Comparison of ENCODE assay signal across 18 cellular contexts in genomic region chr13:26442541-26442940, GRCh38.
DNase-seq lines count a peak whose midpoint lies in the region; ATAC-seq and TF ChIP-seq lines count a peak whose summit lies in the region.
"Had no signal": no experiment of that assay in that cellular context is flagged by ENCODE, and none has a peak within 500 bp of the region (broad histone marks: within the 10 kb centered on the region; RNA-seq: fewer than 3 reads in every experiment).

No MANE protein-coding gene starts in this region.

- H3K36me3 Mint-ChIP-seq in stimulated activated effector memory CD8-positive, alpha-beta T cell treated with anti-CD3 and anti-CD28 coated beads, Interleukin-12 subunit alpha, Interleukin-12 subunit beta, amount 100 ng/mL, for 72 hours, result no peaks in the 10 kb centered on the region
- H3K36me3 Mint-ChIP-seq in activated CD8-positive, alpha-beta T cell treated with anti-CD3 and anti-CD28 coated beads, Interleukin-2, amount 10 ng/mL, durations not matched to agents 7 days and 5 days (ENCODE audit: low read depth), result no peaks in the 10 kb centered on the region

- no peaks in the 10 kb centered on the region for H3K36me3 ChIP-seq in stomach smooth muscle (ENCODE audit: control insufficient read depth in 2 of 2, insufficient read depth in 2 of 2, low read length in 2 of 2)
- H3K36me3 ChIP-seq: BLaER1 treated with 17β-estradiol and CSF1 and Interleukin-3, amounts not matched to agents 10 nM and 100 nM had no signal

- ATAC-seq in stimulated activated effector memory CD8-positive, alpha-beta T cell treated with anti-CD3 and anti-CD28 coated beads, Interleukin-12 subunit alpha, Interleukin-12 subunit beta, amount 100 ng/mL, for 72 hours, result no peak
- ATAC-seq in HG02981 (IDR thresholded peaks at IDR 0.05; ENCODE audit: unreplicated experiment), result no peak
- ATAC-seq in activated CD8-positive, alpha-beta T cell treated with anti-CD3 and anti-CD28 coated beads, Interleukin-2, amount 10 ng/mL, durations not matched to agents 7 days and 5 days, result no peak
- ATAC-seq: activated CD4-positive, alpha-beta T cell treated with anti-CD3 and anti-CD28 coated beads for 36 hours; Panc1 had no signal

- CTCF ChIA-PET in activated CD8-positive, alpha-beta T cell treated with anti-CD3 and anti-CD28 coated beads, Interleukin-2, amount 10 ng/mL, durations not matched to agents 7 days and 5 days (lab: Charles Lee), result no interaction called here

- no peaks in the 10 kb centered on the region for H3K4me1 Mint-ChIP-seq in stimulated activated effector memory CD8-positive, alpha-beta T cell treated with anti-CD3 and anti-CD28 coated beads, Interleukin-12 subunit alpha, Interleukin-12 subunit beta, amount 100 ng/mL, for 72 hours
- no peaks in the 10 kb centered on the region for H3K4me1 Mint-ChIP-seq in activated CD8-positive, alpha-beta T cell treated with anti-CD3 and anti-CD28 coated beads, Interleukin-2, amount 10 ng/mL, durations not matched to agents 7 days and 5 days (ENCODE audit: low read depth)
- H3K4me1 Mint-ChIP-seq: activated CD4-positive, alpha-beta T cell treated with anti-CD3 and anti-CD28 coated beads for 36 hours had no signal

- H3K9ac ChIP-seq in stomach smooth muscle (ENCODE audit: low read length in 2 of 2), result no peak overlapping the region
- H3K9ac ChIP-seq: BLaER1 treated with 17β-estradiol and CSF1 and Interleukin-3, amounts not matched to agents 10 nM and 100 nM had no signal

- H3K4me1 ChIP-seq in stomach smooth muscle (ENCODE audit: control insufficient read depth, insufficient read depth, low read length), result peaks cover 13% of the 10 kb centered on the region
- H3K4me1 ChIP-seq: BLaER1 treated with 17β-estradiol and CSF1 and Interleukin-3, amounts not matched to agents 10 nM and 100 nM had no signal

- peak overlapping the region; percentile 10 to 73 for H3K27ac ChIP-seq in coronary artery
- peak overlapping the region; percentile 78 for H3K27ac ChIP-seq in stomach smooth muscle (ENCODE audit: low read length)
- H3K27ac ChIP-seq: BLaER1 treated with 17β-estradiol and CSF1 and Interleukin-3, amounts not matched to agents 10 nM and 100 nM had no signal

- H3K27me3 ChIP-seq in stomach smooth muscle (ENCODE audit: control insufficient read depth in 1 of 2, insufficient read depth in 2 of 2, low read length in 2 of 2), result no peaks in the 10 kb centered on the region
- H3K27me3 ChIP-seq: BLaER1 treated with 17β-estradiol and CSF1 and Interleukin-3, amounts not matched to agents 10 nM and 100 nM had no signal

- peaks cover 0 to under 1% of the 10 kb centered on the region in 2 donors for H3K9me3 ChIP-seq in stomach smooth muscle (ENCODE audit: control insufficient read depth in 2 of 2, low read length in 2 of 2)

- DNase-seq in ELR (ENCODE audit: low read depth) (peak; percentile 9), coronary artery (ENCODE audit: low spot score) (no peak), kidney glomerular epithelial cell (lab: John Stamatoyannopoulos, UW) (peak; percentile 20), NOMO-1 (lab: John Stamatoyannopoulos, UW; ENCODE audit: unreplicated experiment in 2 of 2) (no peak)
- DNase-seq in stimulated activated effector memory CD8-positive, alpha-beta T cell treated with anti-CD3 and anti-CD28 coated beads, Interleukin-12 subunit alpha, Interleukin-12 subunit beta, amount 100 ng/mL, for 72 hours (ENCODE audit: low spot score in 2 of 2), result no peak
- DNase-seq in activated CD8-positive, alpha-beta T cell treated with anti-CD3 and anti-CD28 coated beads, Interleukin-2, amount 10 ng/mL, durations not matched to agents 7 days and 5 days, result no peak
- DNase-seq: activated CD4-positive, alpha-beta T cell treated with anti-CD3 and anti-CD28 coated beads for 36 hours; activated T-cell treated with anti-CD3 and anti-CD28 coated beads, Interleukin-2, amount 50 U/mL, for 48 hours; effector CD4-positive, alpha-beta T cell; left cardiac atrium; NCI-H1417; NCI-H524; stimulated activated CD4-positive, alpha-beta T cell treated with anti-CD3 and anti-CD28 coated beads, Interleukin-12 subunit alpha, Interleukin-12 subunit beta, amount 100 ng/mL, for 4 hours had no signal

- POLR2A ChIA-PET in activated CD8-positive, alpha-beta T cell treated with anti-CD3 and anti-CD28 coated beads, Interleukin-2, amount 10 ng/mL, durations not matched to agents 7 days and 5 days (lab: Charles Lee), result no interaction called here

- no peak overlapping the region for H3K4me3 ChIP-seq in coronary artery
- H3K4me3 ChIP-seq in stomach smooth muscle (ENCODE audit: low read length in 2 of 2), result no peak overlapping the region
- H3K4me3 ChIP-seq: BLaER1 treated with 17β-estradiol and CSF1 and Interleukin-3, amounts not matched to agents 10 nM and 100 nM had no signal

- H3K9me3 Mint-ChIP-seq in stimulated activated effector memory CD8-positive, alpha-beta T cell treated with anti-CD3 and anti-CD28 coated beads, Interleukin-12 subunit alpha, Interleukin-12 subunit beta, amount 100 ng/mL, for 72 hours, result no peaks in the 10 kb centered on the region
- H3K9me3 Mint-ChIP-seq in activated CD8-positive, alpha-beta T cell treated with anti-CD3 and anti-CD28 coated beads, Interleukin-2, amount 10 ng/mL, durations not matched to agents 7 days and 5 days (ENCODE audit: insufficient read depth), result peaks cover under 1% of the 10 kb centered on the region
- H3K9me3 Mint-ChIP-seq: T-helper 1 cell treated with Interleukin-12 subunit alpha and Interleukin-12 subunit beta and Interleukin-4 antibody, amounts not matched to agents 30 μg/mL and 1 μg/mL, for 36 hours had no signal

- H3K27ac Mint-ChIP-seq in stimulated activated effector memory CD8-positive, alpha-beta T cell treated with anti-CD3 and anti-CD28 coated beads, Interleukin-12 subunit alpha, Interleukin-12 subunit beta, amount 100 ng/mL, for 72 hours, result no peak overlapping the region
- no peak overlapping the region for H3K27ac Mint-ChIP-seq in activated CD8-positive, alpha-beta T cell treated with anti-CD3 and anti-CD28 coated beads, Interleukin-2, amount 10 ng/mL, durations not matched to agents 7 days and 5 days
- H3K27ac Mint-ChIP-seq: activated CD4-positive, alpha-beta T cell treated with anti-CD3 and anti-CD28 coated beads for 36 hours; T-helper 1 cell treated with Interleukin-12 subunit alpha and Interleukin-12 subunit beta and Interleukin-4 antibody, amounts not matched to agents 30 μg/mL and 1 μg/mL, for 36 hours had no signal

- no peaks in the 10 kb centered on the region for H3K27me3 Mint-ChIP-seq in activated CD8-positive, alpha-beta T cell treated with anti-CD3 and anti-CD28 coated beads, Interleukin-2, amount 10 ng/mL, durations not matched to agents 7 days and 5 days (ENCODE audit: low read depth)

- H3K4me3 Mint-ChIP-seq in stimulated activated effector memory CD8-positive, alpha-beta T cell treated with anti-CD3 and anti-CD28 coated beads, Interleukin-12 subunit alpha, Interleukin-12 subunit beta, amount 100 ng/mL, for 72 hours, result no peak overlapping the region
- no peak overlapping the region for H3K4me3 Mint-ChIP-seq in activated CD8-positive, alpha-beta T cell treated with anti-CD3 and anti-CD28 coated beads, Interleukin-2, amount 10 ng/mL, durations not matched to agents 7 days and 5 days
- H3K4me3 Mint-ChIP-seq: activated CD4-positive, alpha-beta T cell treated with anti-CD3 and anti-CD28 coated beads for 36 hours; T-helper 1 cell treated with Interleukin-12 subunit alpha and Interleukin-12 subunit beta and Interleukin-4 antibody, amounts not matched to agents 30 μg/mL and 1 μg/mL, for 36 hours had no signal

- TF ChIP-seq CTCF in coronary artery (IDR thresholded peaks at IDR 0.05), result no peak

Comparison
In these comparisons a context has a peak if more than half of its experiments do, and no peak if none do; other contexts are left out.
1. DNase-seq: peak in ELR (single experiment) and kidney glomerular epithelial cell (single experiment); none in coronary artery (single experiment), stimulated activated effector memory CD8-positive, alpha-beta T cell treated with anti-CD3 and anti-CD28 coated beads, Interleukin-12 subunit alpha, Interleukin-12 subunit beta, amount 100 ng/mL, for 72 hours (0 of 2), NOMO-1 (0 of 2) and activated CD8-positive, alpha-beta T cell treated with anti-CD3 and anti-CD28 coated beads, Interleukin-2, amount 10 ng/mL, durations not matched to agents 7 days and 5 days (single experiment).